ENCODE assay signal across 9 cellular contexts in genomic region chr17:17913695-17914332, GRCh38. TPM values are rescaled to one million over a fixed set of nuclear protein-coding genes. Genes with fewer than 3 reads are reported as not detected.
A peak's percentile ranks its signal among the peaks of the same experiment; 100 is the strongest.
DNase-seq lines count a peak whose midpoint lies in the region; ATAC-seq, FAIRE-seq and TF ChIP-seq lines count a peak whose summit lies in the region.
"Had no signal": no experiment of that assay in that cellular context is flagged by ENCODE, and none has a peak within 500 bp of the region (broad histone marks: within the 10 kb centered on the region; RNA-seq: fewer than 3 reads in every experiment).

No MANE protein-coding gene starts in this region.

- H3K9me3 ChIP-seq in left ventricle myocardium inferior (replicated peaks) (no peaks in the 10 kb centered on the region), small intestine (ENCODE audit: control insufficient read depth, low read depth) (no peaks in the 10 kb centered on the region)

- intact Hi-C loops in left ventricle myocardium inferior (cut with micrococcal nuclease): no loop called here

- H3K27ac ChIP-seq in left ventricle myocardium inferior (replicated peaks) (peak overlapping the region; percentile 41), small intestine (ENCODE audit: low read depth in 1 of 2, low read length in 1 of 2) (peak overlapping the region in 1 of 2 donors; percentile 55)

- ATAC-seq in GM21526 (IDR thresholded peaks at IDR 0.05; ENCODE audit: low FRiP score, unreplicated experiment): no peak

- H3K27me3 ChIP-seq in left ventricle myocardium inferior (ENCODE audit: low read depth) (no peaks in the 10 kb centered on the region), small intestine (ENCODE audit: control insufficient read depth in 2 of 2, insufficient read depth in 2 of 2, low read length in 2 of 2) (no peaks in the 10 kb centered on the region)

- H3K4me1 Mint-ChIP-seq in activated naive CD8-positive, alpha-beta T cell treated with anti-CD3 and anti-CD28 coated beads for 36 hours: peaks cover 7% of the 10 kb centered on the region

- in situ Hi-C loops in GM13977 (cut with MboI; ENCODE audit: low pct_unique_long_range_greater_than_20kb, low sequenced_read_pairs, unreplicated experiment): no loop called here

- H3K27ac Mint-ChIP-seq in activated naive CD8-positive, alpha-beta T cell treated with anti-CD3 and anti-CD28 coated beads for 36 hours: no peak overlapping the region

- H3K4me3 Mint-ChIP-seq in activated naive CD8-positive, alpha-beta T cell treated with anti-CD3 and anti-CD28 coated beads for 36 hours: no peak overlapping the region
- H3K4me3 Mint-ChIP-seq: naive B cell had no signal

- 7 to 25% (median 25%) methylated on average over 4 of the region's 4 CpGs for WGBS in small intestine, 3 donors

- no peak for TF ChIP-seq CTCF in left ventricle myocardium inferior (IDR thresholded peaks at IDR 0.05; ENCODE audit: borderline replicate concordance)
- TF ChIP-seq CTCF in GM13977 (IDR thresholded peaks at IDR 0.05; ENCODE audit: extremely low read depth, insufficient read depth, missing control alignments): no peak

- H3K4me1 ChIP-seq in left ventricle myocardium inferior: peaks cover 53% of the 10 kb centered on the region
- peaks cover 0 to 2% of the 10 kb centered on the region in 2 donors for H3K4me1 ChIP-seq in small intestine (ENCODE audit: control insufficient read depth in 2 of 2, insufficient read depth in 1 of 2, low read depth in 1 of 2, low read length in 1 of 2)

- DNase-seq in DMS153 (lab: John Stamatoyannopoulos, UW) (peak; percentile 78), HUDEP-2 (lab: John Stamatoyannopoulos, UW; ENCODE audit: unreplicated experiment in 76 of 76) (peak in 44 of 76 experiments; percentile 5 to 59 (median 32)), NOMO-1 treated with DMSO at 0.1 percent for 48 hours (lab: John Stamatoyannopoulos, UW; ENCODE audit: unreplicated experiment) (peak; percentile 55), left ventricle myocardium inferior (peak; percentile 42), small intestine (peak; percentile 96), GM13977 (ENCODE audit: low spot score) (no peak)
- DNase-seq in activated naive CD8-positive, alpha-beta T cell treated with anti-CD3 and anti-CD28 coated beads for 36 hours: peak; percentile 38
- DNase-seq: naive B cell had no signal

- H3K36me3 ChIP-seq in left ventricle myocardium inferior: no peaks in the 10 kb centered on the region
- no peaks in the 10 kb centered on the region for H3K36me3 ChIP-seq in small intestine (ENCODE audit: control insufficient read depth in 2 of 2, insufficient read depth in 2 of 2, low read length in 2 of 2)

- H3K36me3 Mint-ChIP-seq in activated naive CD8-positive, alpha-beta T cell treated with anti-CD3 and anti-CD28 coated beads for 36 hours: no peaks in the 10 kb centered on the region
- H3K36me3 Mint-ChIP-seq: naive B cell had no signal

- no peaks in the 10 kb centered on the region for H3K9me3 Mint-ChIP-seq in activated naive CD8-positive, alpha-beta T cell treated with anti-CD3 and anti-CD28 coated beads for 36 hours
- H3K9me3 Mint-ChIP-seq: naive B cell had no signal

- H3K4me3 ChIP-seq in left ventricle myocardium inferior (no peak overlapping the region), small intestine (ENCODE audit: low read depth in 1 of 2, low read length in 2 of 2) (no peak overlapping the region)

- no peaks in the 10 kb centered on the region for H3K27me3 Mint-ChIP-seq in activated naive CD8-positive, alpha-beta T cell treated with anti-CD3 and anti-CD28 coated beads for 36 hours
- H3K27me3 Mint-ChIP-seq: naive B cell had no signal

- no peak for FAIRE-seq in small intestine (lab: Jason Lieb, UNC)

RNA-seq across cellular contexts. Expression of gene TOM1L2, which starts 58.4 kb away (rescaled TPM):
- 1 to 10 TPM; 8.5 to 9.0 TPM for total RNA-seq in activated naive CD8-positive, alpha-beta T cell treated with anti-CD3 and anti-CD28 coated beads for 36 hours
- 284 TPM for total RNA-seq in left ventricle myocardium inferior
- 10 to 100 TPM; 14.3 to 26.6 (median 25.4) TPM for polyA plus RNA-seq in small intestine

RNA-seq across cellular contexts. Expression of gene DRC3, which starts 58.8 kb away (rescaled TPM):
- total RNA-seq in activated naive CD8-positive, alpha-beta T cell treated with anti-CD3 and anti-CD28 coated beads for 36 hours: under 1 TPM; 0.18 to 0.52 TPM
- 1.7 TPM for total RNA-seq in left ventricle myocardium inferior
- polyA plus RNA-seq in small intestine: under 1 TPM in 2 of 3 donors, not detected in 1; 0.54 to 0.85 TPM

Comparison
In these comparisons a context has a peak if more than half of its experiments do, and no peak if none do; other contexts are left out.
1. RNA of gene TOM1L2, which starts 58.4 kb away (total RNA-seq): 284 TPM in left ventricle myocardium inferior (single experiment); 8.5 to 9.0 TPM in activated naive CD8-positive, alpha-beta T cell treated with anti-CD3 and anti-CD28 coated beads for 36 hours; every median in the first group is over 10 times any median in the second.